Comparison of ENCODE assay signal across 8 cellular contexts in genomic region chr7:30983042-30983913, GRCh38. TPM values are rescaled to one million over a fixed set of nuclear protein-coding genes. Genes with fewer than 3 reads are reported as not detected.
DNase-seq lines count a peak whose midpoint lies in the region; ATAC-seq, FAIRE-seq and TF ChIP-seq lines count a peak whose summit lies in the region.

No MANE protein-coding gene starts in this region.

- peak; percentile 69 for ATAC-seq in GM19468 (IDR thresholded peaks at IDR 0.05; ENCODE audit: extremely low read depth, unreplicated experiment)
- ATAC-seq in HG03575 (IDR thresholded peaks at IDR 0.05; ENCODE audit: extremely low read depth, insufficient number of reproducible peaks, low FRiP score, unreplicated experiment), result peak; percentile 53

- peak; percentile 94 for TF ChIP-seq CTCF in D721Med (IDR thresholded peaks at IDR 0.05; ENCODE audit: insufficient read depth, missing control alignments)

- peak; percentile 79 for DNase-seq in D721Med (ENCODE audit: insufficient read length, low spot score)
- DNase-seq in NOMO-1 treated with DMSO at 0.1 percent for 48 hours (lab: John Stamatoyannopoulos, UW; ENCODE audit: unreplicated experiment), result peak; percentile 28
- peak; percentile 41 to 82 (median 63) for DNase-seq in activated CD8-positive, alpha-beta memory T cell treated with anti-CD3 and anti-CD28 coated beads for 48 hours (ENCODE audit: low read depth in 2 of 3, low spot score in 2 of 3)
- DNase-seq in epidermal melanocyte (ENCODE audit: insufficient read length, low spot score), result peak; percentile 87
- peak; percentile 86 for DNase-seq in myocyte (ENCODE audit: low read depth)
- peak; percentile 66 for DNase-seq in stimulated activated CD8-positive, alpha-beta memory T cell treated with anti-CD3 and anti-CD28 coated beads, Interleukin-7, amount 100 ng/mL, for 24 hours (ENCODE audit: low read depth)

- no peak for FAIRE-seq in D721Med (lab: Jason Lieb, UNC)

RNA-seq across cellular contexts. Expression of gene GHRHR, which starts 19.5 kb away (rescaled TPM):
- not detected in 2 replicates for total RNA-seq in myocyte
- not detected for polyA plus RNA-seq in myocyte (2012)

Comparison
In these comparisons a context has a peak if more than half of its experiments do, and no peak if none do; other contexts are left out.
1. Peak in every context shown above with its lines: DNase-seq and ATAC-seq.
2. DNase-seq: peak in every context shown above with its lines; median percentile 87 in epidermal melanocyte; 86 in myocyte; 79 in D721Med; 66 in stimulated activated CD8-positive, alpha-beta memory T cell treated with anti-CD3 and anti-CD28 coated beads, Interleukin-7, amount 100 ng/mL, for 24 hours; 63 in activated CD8-positive, alpha-beta memory T cell treated with anti-CD3 and anti-CD28 coated beads for 48 hours; 28 in NOMO-1 treated with DMSO at 0.1 percent for 48 hours.